ENCODE assay signal across 17 cellular contexts in genomic region chr1:109908857-109909256, GRCh38.
"Had no signal": no experiment of that assay in that cellular context is flagged by ENCODE, and none has a peak within 500 bp of the region (broad histone marks: within the 10 kb centered on the region; RNA-seq: fewer than 3 reads in every experiment).

No MANE protein-coding gene starts in this region.

- H3K27me3 ChIP-seq: gastrocnemius medialis, upper lobe of left lung had no signal

- H3K4me3 ChIP-seq: gastrocnemius medialis, upper lobe of left lung had no signal

- H3K27ac Mint-ChIP-seq: dendritic cell treated with granulocyte-macrophage colony-stimulating factor and Interleukin-4, amounts not matched to agents 40 ng/mL and 50 ng/mL, for 4 days; progenitor cell of endocrine pancreas had no signal

- H3K4me3 Mint-ChIP-seq: dendritic cell treated with granulocyte-macrophage colony-stimulating factor and Interleukin-4, amounts not matched to agents 40 ng/mL and 50 ng/mL, for 4 days; stimulated activated memory B cell treated with anti-CD40 and anti-IgM and Interleukin-4, amounts not matched to agents 10 μg/mL and 1 μg/mL and 100 μg/mL, for 72 hours had no signal

- H3K27ac ChIP-seq: epithelial cell of prostate had no signal

- H3K9me3 ChIP-seq: gastrocnemius medialis, upper lobe of left lung had no signal

- H3K27me3 Mint-ChIP-seq: activated naive CD4-positive, alpha-beta T cell treated with anti-CD3 and anti-CD28 coated beads, Interleukin-2, amount 50 U/mL, for 24 hours; effector memory CD8-positive, alpha-beta T cell had no signal

- ATAC-seq: effector memory CD8-positive, alpha-beta T cell; gastrocnemius medialis; left ventricle myocardium superior; right cardiac atrium; stimulated activated memory B cell treated with anti-CD40 and anti-IgM and Interleukin-4, amounts not matched to agents 10 μg/mL and 1 μg/mL and 100 μg/mL, for 72 hours had no signal

- H3K36me3 Mint-ChIP-seq: brain had no signal

- H3K36me3 ChIP-seq: gastrocnemius medialis, upper lobe of left lung had no signal

- DNase-seq: activated CD4-positive, CD25-positive, alpha-beta regulatory T cell treated with anti-CD3 and anti-CD28 coated beads, Interleukin-2, amount 50 U/mL, for 72 hours; activated effector memory CD4-positive, alpha-beta T cell treated with Interleukin-2 at 50 U/mL for 16 hours; activated T-cell treated with anti-CD3 and anti-CD28 coated beads for 4 hours; amygdala; effector memory CD8-positive, alpha-beta T cell; gastrocnemius medialis; kidney; left ventricle myocardium superior; mesendoderm; right cardiac atrium; upper lobe of left lung had no signal

- H3K9me3 Mint-ChIP-seq: activated naive CD4-positive, alpha-beta T cell treated with anti-CD3 and anti-CD28 coated beads, Interleukin-2, amount 50 U/mL, for 24 hours; brain; dendritic cell treated with granulocyte-macrophage colony-stimulating factor and Interleukin-4, amounts not matched to agents 40 ng/mL and 50 ng/mL, for 4 days; effector memory CD8-positive, alpha-beta T cell; stimulated activated memory B cell treated with anti-CD40 and anti-IgM and Interleukin-4, amounts not matched to agents 10 μg/mL and 1 μg/mL and 100 μg/mL, for 72 hours had no signal
